ENCODE assay signal across 14 cellular contexts in the genomic region with DNA sequence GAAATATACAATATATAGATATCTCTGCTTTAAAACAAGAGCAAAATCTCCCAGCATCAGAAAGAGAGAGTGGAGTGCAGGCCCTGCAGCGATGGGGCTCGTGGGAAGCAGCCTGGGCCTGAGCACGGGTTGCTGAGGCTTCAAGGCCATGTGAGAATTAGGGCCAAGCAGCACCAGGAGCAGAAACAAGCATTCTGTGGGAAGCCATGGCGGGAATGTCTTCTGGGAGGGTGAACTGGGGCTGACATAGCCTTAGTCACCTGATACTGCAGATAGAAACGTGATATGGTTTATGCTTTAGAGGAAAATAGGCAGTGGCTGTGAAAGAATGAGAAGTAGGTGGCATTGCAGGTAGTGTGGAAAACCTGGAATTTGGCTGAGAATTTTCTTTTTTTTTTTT.
A peak's percentile ranks its signal among the peaks of the same experiment; 100 is the strongest.
DNase-seq lines count a peak whose midpoint lies in the region; ATAC-seq and TF ChIP-seq lines count a peak whose summit lies in the region.
"Had no signal": no experiment of that assay in that cellular context is flagged by ENCODE, and none has a peak within 500 bp of the region (broad histone marks: within the 10 kb centered on the region; RNA-seq: fewer than 3 reads in every experiment).

No MANE protein-coding gene starts in this region.

- H3K79me2 ChIP-seq in trophoblast cell (ENCODE audit: control insufficient read depth, insufficient read depth, low read length, poor library complexity), result no peaks in the 10 kb centered on the region

- no peak overlapping the region for H3K4me2 ChIP-seq in trophoblast cell (ENCODE audit: low read length)
- H3K4me2 ChIP-seq: GM23338 had no signal

- intact Hi-C loops in body of pancreas (cut with DNase I), result no loop called here

- H4K12ac ChIP-seq in trophoblast cell (ENCODE audit: low read depth, low read length), result no peak overlapping the region

- H3K18ac ChIP-seq in trophoblast cell (ENCODE audit: low read length), result no peak overlapping the region

- no peak overlapping the region for H4K91ac ChIP-seq in trophoblast cell (ENCODE audit: low read depth, low read length)

- 30 to 31% methylated on average over 5 of the region's 5 CpGs for whole genome bisulfite sequencing in body of pancreas, 2 donors
- no CpG with 5 or more reads among the region's 5 CpGs for WGBS in trophoblast cell (ENCODE audit: extremely low coverage, insufficient coverage, insufficient read length)

- H3K27ac ChIP-seq in body of pancreas (no peak overlapping the region), trophoblast cell (ENCODE audit: low read depth, low read length) (no peak overlapping the region)

- no peak overlapping the region for H2BK120ac ChIP-seq in trophoblast cell (ENCODE audit: insufficient read depth, low read length, poor library complexity)

- no peak for TF ChIP-seq CTCF in body of pancreas (IDR thresholded peaks at IDR 0.05)

- ATAC-seq in body of pancreas (no peak), HG02852 (IDR thresholded peaks at IDR 0.05; ENCODE audit: unreplicated experiment) (no peak), GM19455 (IDR thresholded peaks at IDR 0.05; ENCODE audit: unreplicated experiment) (no peak)
- ATAC-seq: GM23338 had no signal

- H3K36me3 ChIP-seq in body of pancreas (replicated peaks in 1 of 2; ENCODE audit: insufficient read depth in 1 of 2, low read depth in 2 of 2) (no peaks in the 10 kb centered on the region), trophoblast cell (ENCODE audit: control insufficient read depth in 1 of 2, insufficient read depth in 2 of 2, low read length in 2 of 2) (no peaks in the 10 kb centered on the region)

- no peak overlapping the region for H3K4me3 ChIP-seq in body of pancreas
- no peak overlapping the region for H3K4me3 ChIP-seq in trophoblast cell (ENCODE audit: low read depth, low read length)
- H3K4me3 ChIP-seq: GM23338 had no signal

- no peaks in the 10 kb centered on the region for H3K9me3 ChIP-seq in body of pancreas
- H3K9me3 ChIP-seq in trophoblast cell (ENCODE audit: insufficient read depth, low read depth, low read length), result no peaks in the 10 kb centered on the region

- H4K8ac ChIP-seq in trophoblast cell (ENCODE audit: low read depth, low read length), result no peak overlapping the region

- no peak overlapping the region for H2BK12ac ChIP-seq in trophoblast cell (ENCODE audit: low read length)

- H3K4me1 ChIP-seq in body of pancreas (peaks cover 24% of the 10 kb centered on the region), trophoblast cell (ENCODE audit: control insufficient read depth in 1 of 2, insufficient read depth in 2 of 2, low read length in 2 of 2) (no peaks in the 10 kb centered on the region)

- no peak for TF ChIP-seq POLR2A in body of pancreas (IDR thresholded peaks at IDR 0.05)

- no peak overlapping the region for H3K9ac ChIP-seq in trophoblast cell (ENCODE audit: low read length)

- H3K14ac ChIP-seq in trophoblast cell (ENCODE audit: low read length), result no peak overlapping the region

- no peaks in the 10 kb centered on the region for H3K79me1 ChIP-seq in trophoblast cell (ENCODE audit: low read length)

- no peak overlapping the region for H3K4ac ChIP-seq in trophoblast cell (ENCODE audit: low read depth, low read length)

- H2BK5ac ChIP-seq in trophoblast cell (ENCODE audit: low read depth, low read length, poor library complexity), result no peak overlapping the region

- H2AK5ac ChIP-seq in trophoblast cell (ENCODE audit: low read length), result no peak overlapping the region

- no peak overlapping the region for H2AFZ ChIP-seq in trophoblast cell (ENCODE audit: insufficient read depth, low read length, poor library complexity)
- H2AFZ ChIP-seq: GM23338 had no signal

- no peak overlapping the region for H3K23ac ChIP-seq in trophoblast cell (ENCODE audit: low read length)

- DNase-seq in NCI-H510A treated with DMSO at 0.1 percent for 48 hours (lab: John Stamatoyannopoulos, UW) (peak; percentile 3), NCI-H510A (lab: John Stamatoyannopoulos, UW) (no peak), body of pancreas (peak in 3 of 4 donors; percentile 13 to 35 (median 21)), trophoblast cell (peak; percentile 80 to 92), DMS 273 (lab: John Stamatoyannopoulos, UW; ENCODE audit: unreplicated experiment) (no peak)
- DNase-seq: C1 segment of cervical spinal cord; Calu3; CD4-positive, alpha-beta T cell; DMS79; EL; H9 had no signal

- H3K27me3 ChIP-seq in body of pancreas, result no peaks in the 10 kb centered on the region
- H3K27me3 ChIP-seq in trophoblast cell (ENCODE audit: insufficient read depth, low read length), result no peaks in the 10 kb centered on the region

Comparison
In these comparisons a context has a peak if more than half of its experiments do, and no peak if none do; other contexts are left out.
1. DNase-seq: peak in NCI-H510A treated with DMSO at 0.1 percent for 48 hours (single experiment), body of pancreas (3 of 4) and trophoblast cell (2 of 2); none in NCI-H510A (single experiment) and DMS 273 (single experiment).